11 cellular contexts compared by ENCODE assay signal in the genomic region with DNA sequence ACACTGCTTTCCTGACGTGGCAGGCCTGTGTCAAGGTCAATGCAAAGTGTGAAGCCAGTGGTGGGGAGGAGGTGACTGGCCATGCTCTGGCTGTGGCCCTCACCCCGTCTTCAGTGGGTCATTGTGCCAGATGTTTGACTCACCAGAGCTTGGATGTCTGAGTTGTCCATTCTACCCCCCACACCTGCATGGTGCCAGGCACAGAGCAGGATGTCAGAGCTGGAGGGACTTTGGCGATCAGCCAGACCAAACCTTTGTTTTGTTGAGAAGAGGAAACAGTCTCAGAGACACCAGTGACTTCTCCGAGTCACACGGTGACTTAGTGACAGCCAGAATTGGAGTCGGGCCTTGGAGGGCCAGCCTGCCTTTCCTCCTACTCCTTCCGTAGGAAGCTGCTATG. TPM values are rescaled to one million over a fixed set of nuclear protein-coding genes. Genes with fewer than 3 reads are reported as not detected.
DNase-seq lines count a peak whose midpoint lies in the region; ATAC-seq and TF ChIP-seq lines count a peak whose summit lies in the region.
"Had no signal": no experiment of that assay in that cellular context is flagged by ENCODE, and none has a peak within 500 bp of the region (broad histone marks: within the 10 kb centered on the region; RNA-seq: fewer than 3 reads in every experiment).

No MANE protein-coding gene starts in this region.

- 36 to 39% methylated on average over 7 of the region's 7 CpGs for WGBS in GM23248 (ENCODE audit: low coverage in 1 of 2, low lambda C conversion rate in 2 of 2, missing lambda C conversion rate in 2 of 2), 2 experiments
- 61% methylated on average over 7 of the region's 7 CpGs for WGBS in liver

- in situ Hi-C loops in GM23248 (cut with MboI): no loop called here

- H2AFZ ChIP-seq in GM23248 (no peak overlapping the region), GM23338 (no peak overlapping the region)

- no peaks in the 10 kb centered on the region for H4K20me1 ChIP-seq in GM23248 (ENCODE audit: insufficient read depth)
- H4K20me1 ChIP-seq in GM23338 (replicated peaks; ENCODE audit: insufficient read depth): no peaks in the 10 kb centered on the region

- peaks cover 13% of the 10 kb centered on the region for H3K36me3 Mint-ChIP-seq in GM23338 (ENCODE audit: low read depth)

- H3K9me3 Mint-ChIP-seq in GM23338: peaks cover 7% of the 10 kb centered on the region; the same call in 2 of the 3 replicates

- H3F3A ChIP-seq in GM23248 (ENCODE audit: insufficient read depth) (peaks cover 43% of the 10 kb centered on the region), GM23338 (replicated peaks; ENCODE audit: low read depth) (peaks cover 7% of the 10 kb centered on the region; the same call in 1 of the 2 replicates)

- H3K9ac ChIP-seq in GM23248: no peak overlapping the region
- no peak overlapping the region for H3K9ac ChIP-seq in SK-N-MC (ENCODE audit: insufficient read length)
- no peak overlapping the region for H3K9ac ChIP-seq in liver (ENCODE audit: low read depth in 1 of 2, low read length in 2 of 2)

- H3K4me3 ChIP-seq in GM23248 (no peak overlapping the region), SK-N-MC (no peak overlapping the region), liver (ENCODE audit: low read depth in 1 of 3, low read length in 3 of 3) (no peak overlapping the region), GM23338 (no peak overlapping the region)

- TF ChIP-seq CTCF in liver (IDR thresholded peaks at IDR 0.05; ENCODE audit: low read depth, low read length, missing input control) (no peak), GM23338 (conservative IDR thresholded peaks at IDR 0.05; ENCODE audit: low read depth in 2 of 2) (no peak)

- peak; percentile 9 for DNase-seq in CD1c-positive myeloid dendritic cell (ENCODE audit: extremely low spot score)
- DNase-seq in GM23248: peak; percentile 47
- DNase-seq in SK-N-MC (ENCODE audit: low read depth, low spot score): no peak
- no peak for DNase-seq in GM23338 (ENCODE audit: low spot score)
- no peak for DNase-seq in OCI-M2 (lab: John Stamatoyannopoulos, UW; ENCODE audit: unreplicated experiment)
- DNase-seq in 8988T: no peak
- DNase-seq in NCI-H526 treated with DMSO at 0.1 percent for 48 hours (lab: John Stamatoyannopoulos, UW): no peak
- DNase-seq: activated CD8-positive, alpha-beta memory T cell treated with anti-CD3 and anti-CD28 coated beads, Interleukin-2, amount 50 U/mL, for 48 hours; OCI-M1; stimulated activated naive CD4-positive, alpha-beta T cell treated with Interleukin-2 at 50 U/mL for 16 hours had no signal

- H3K9me3 ChIP-seq in GM23248 (ENCODE audit: low read depth): no peaks in the 10 kb centered on the region
- H3K9me3 ChIP-seq in SK-N-MC (ENCODE audit: low read depth, low read length): peaks cover 11% of the 10 kb centered on the region
- H3K9me3 ChIP-seq in liver (ENCODE audit: control insufficient read depth in 4 of 4, low read length in 3 of 4): peaks cover 0 to 3% (median 0%) of the 10 kb centered on the region in 4 donors

- H3K9me2 ChIP-seq in GM23248 (ENCODE audit: insufficient read depth) (no peaks in the 10 kb centered on the region), GM23338 (ENCODE audit: insufficient read depth) (no peaks in the 10 kb centered on the region)

- H3K36me3 ChIP-seq in GM23248 (ENCODE audit: low read depth) (peaks cover 5% of the 10 kb centered on the region; the same call in 1 of the 2 replicates), SK-N-MC (ENCODE audit: insufficient read depth, low read length) (peaks cover 28% of the 10 kb centered on the region), liver (ENCODE audit: control insufficient read depth in 4 of 4, insufficient read depth in 3 of 4, low read depth in 1 of 4, low read length in 3 of 4) (peaks cover 0 to 2% (median 0%) of the 10 kb centered on the region in 4 donors), GM23338 (ENCODE audit: insufficient read depth) (peaks cover 4% of the 10 kb centered on the region; the same call in 1 of the 2 replicates)

- H3K27me3 ChIP-seq in GM23248 (replicated peaks; ENCODE audit: insufficient read depth) (no peaks in the 10 kb centered on the region), liver (ENCODE audit: control insufficient read depth in 4 of 4, insufficient read depth in 4 of 4, low read length in 3 of 4) (no peaks in the 10 kb centered on the region), GM23338 (ENCODE audit: insufficient read depth) (no peaks in the 10 kb centered on the region)

- H3K4me2 ChIP-seq in GM23248 (ENCODE audit: unreplicated experiment) (no peak overlapping the region), GM23338 (no peak overlapping the region)

- H3K79me2 ChIP-seq in GM23248 (ENCODE audit: insufficient read depth) (peaks cover 93% of the 10 kb centered on the region), GM23338 (replicated peaks; ENCODE audit: insufficient read depth) (no peaks in the 10 kb centered on the region)

- peaks cover 15% of the 10 kb centered on the region for H3K27me3 Mint-ChIP-seq in GM23338 (ENCODE audit: insufficient read depth, low read depth, poor library complexity)

- peaks cover 47% of the 10 kb centered on the region for H3K4me1 Mint-ChIP-seq in GM23338

- H3K4me1 ChIP-seq in GM23248 (ENCODE audit: insufficient read depth): peaks cover 56% of the 10 kb centered on the region
- H3K4me1 ChIP-seq in liver (ENCODE audit: control insufficient read depth in 4 of 4, insufficient read depth in 4 of 4, low read length in 3 of 4): peaks cover 2 to 22% (median 10%) of the 10 kb centered on the region in 4 donors
- peaks cover 40% of the 10 kb centered on the region for H3K4me1 ChIP-seq in GM23338 (ENCODE audit: insufficient read depth)

- TF ChIP-seq RAD21 in liver (IDR thresholded peaks at IDR 0.05): no peak

- no peak overlapping the region for H3K27ac Mint-ChIP-seq in GM23338

- ATAC-seq in GM23338: no peak

- no peak overlapping the region for H3K4me3 Mint-ChIP-seq in GM23338

- H3K27ac ChIP-seq in GM23248 (no peak overlapping the region), SK-N-MC (peak overlapping the region; percentile 12; the same call in 1 of the 2 replicates), liver (ENCODE audit: low read depth in 1 of 2, low read length in 2 of 2) (peak overlapping the region; percentile 28 to 46), GM23338 (ENCODE audit: low read depth) (no peak overlapping the region)

TF ChIP-seq in liver, 16 proteins besides CTCF, POLR2A, EP300 and RAD21 (continues in another document):
- TF ChIP-seq FOXA2 (IDR thresholded peaks at IDR 0.05) (no peak), FOXA1 (IDR thresholded peaks at IDR 0.05) (no peak), JUND (IDR thresholded peaks at IDR 0.05) (no peak), HNF4A (conservative IDR thresholded peaks at IDR 0.05) (no peak), GABPA (IDR thresholded peaks at IDR 0.05 in 1 of 2, conservative IDR thresholded peaks at IDR 0.05 in 1 of 2) (no peak), YY1 (IDR thresholded peaks at IDR 0.05) (no peak), EGR1 (IDR thresholded peaks at IDR 0.05; ENCODE audit: low read depth in 2 of 2) (no peak)
- TF ChIP-seq, protein P1, sequence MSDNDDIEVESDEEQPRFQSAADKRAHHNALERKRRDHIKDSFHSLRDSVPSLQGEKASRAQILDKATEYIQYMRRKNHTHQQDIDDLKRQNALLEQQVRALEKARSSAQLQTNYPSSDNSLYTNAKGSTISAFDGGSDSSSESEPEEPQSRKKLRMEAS (IDR thresholded peaks at IDR 0.05): no peak

TF ChIP-seq in GM23338, 12 proteins besides CTCF, POLR2A, EP300 and RAD21 (continues in another document):
- TF ChIP-seq JUNB (IDR thresholded peaks at IDR 0.05; ENCODE audit: unreplicated experiment): no peak
- no peak for TF ChIP-seq ZNF331 (CRISPR knock-in tag; IDR thresholded peaks at IDR 0.05; ENCODE audit: low read depth)
- TF ChIP-seq CREB1 (CRISPR knock-in tag; IDR thresholded peaks at IDR 0.05; ENCODE audit: low read depth): no peak
- no peak for TF ChIP-seq ZNF114 (CRISPR knock-in tag; IDR thresholded peaks at IDR 0.05)
- no peak for TF ChIP-seq ETS1 (IDR thresholded peaks at IDR 0.05)
- TF ChIP-seq, protein P2, sequence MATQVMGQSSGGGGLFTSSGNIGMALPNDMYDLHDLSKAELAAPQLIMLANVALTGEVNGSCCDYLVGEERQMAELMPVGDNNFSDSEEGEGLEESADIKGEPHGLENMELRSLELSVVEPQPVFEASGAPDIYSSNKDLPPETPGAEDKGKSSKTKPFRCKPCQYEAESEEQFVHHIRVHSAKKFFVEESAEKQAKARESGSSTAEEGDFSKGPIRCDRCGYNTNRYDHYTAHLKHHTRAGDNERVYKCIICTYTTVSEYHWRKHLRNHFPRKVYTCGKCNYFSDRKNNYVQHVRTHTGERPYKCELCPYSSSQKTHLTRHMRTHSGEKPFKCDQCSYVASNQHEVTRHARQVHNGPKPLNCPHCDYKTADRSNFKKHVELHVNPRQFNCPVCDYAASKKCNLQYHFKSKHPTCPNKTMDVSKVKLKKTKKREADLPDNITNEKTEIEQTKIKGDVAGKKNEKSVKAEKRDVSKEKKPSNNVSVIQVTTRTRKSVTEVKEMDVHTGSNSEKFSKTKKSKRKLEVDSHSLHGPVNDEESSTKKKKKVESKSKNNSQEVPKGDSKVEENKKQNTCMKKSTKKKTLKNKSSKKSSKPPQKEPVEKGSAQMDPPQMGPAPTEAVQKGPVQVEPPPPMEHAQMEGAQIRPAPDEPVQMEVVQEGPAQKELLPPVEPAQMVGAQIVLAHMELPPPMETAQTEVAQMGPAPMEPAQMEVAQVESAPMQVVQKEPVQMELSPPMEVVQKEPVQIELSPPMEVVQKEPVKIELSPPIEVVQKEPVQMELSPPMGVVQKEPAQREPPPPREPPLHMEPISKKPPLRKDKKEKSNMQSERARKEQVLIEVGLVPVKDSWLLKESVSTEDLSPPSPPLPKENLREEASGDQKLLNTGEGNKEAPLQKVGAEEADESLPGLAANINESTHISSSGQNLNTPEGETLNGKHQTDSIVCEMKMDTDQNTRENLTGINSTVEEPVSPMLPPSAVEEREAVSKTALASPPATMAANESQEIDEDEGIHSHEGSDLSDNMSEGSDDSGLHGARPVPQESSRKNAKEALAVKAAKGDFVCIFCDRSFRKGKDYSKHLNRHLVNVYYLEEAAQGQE (IDR thresholded peaks at IDR 0.05; ENCODE audit: unreplicated experiment): no peak

RNA-seq across cellular contexts. Expression of gene SMAD6, which starts 49.5 kb away (rescaled TPM):
- total RNA-seq in GM23248 (2014; rRNA removed; shearing (Covaris generic)): 24.0 and 32.9 TPM in 2 replicates
- polyA plus RNA-seq in GM23248 (2016; fragmentation: Nextera tagmentation; extraction: Ambion mirVana) (3.5 and 3.6 TPM in 2 replicates), liver (1 to 10 TPM; 1.2 to 7.9 TPM), GM23338 (2016; fragmentation: Nextera tagmentation; extraction: Ambion mirVana) (1.6 and 2.1 TPM in 2 replicates)
- total RNA-seq in liver: 10 to 100 TPM; 14.1 to 15.1 TPM
- total RNA-seq in GM23338 (2014; rRNA removed; shearing (Covaris generic)): 11.9 and 15.7 TPM in 2 replicates

Comparison
In these comparisons a context has a peak if more than half of its experiments do, and no peak if none do; other contexts are left out.
1. DNase-seq: peak in CD1c-positive myeloid dendritic cell (single experiment) and GM23248 (single experiment); none in SK-N-MC (single experiment), GM23338 (single experiment), OCI-M2 (single experiment), 8988T (single experiment) and NCI-H526 treated with DMSO at 0.1 percent for 48 hours (single experiment).
2. H3K27ac ChIP-seq: peak in SK-N-MC (single experiment) and liver (2 of 2); none in GM23248 (single experiment) and GM23338 (single experiment).